14 cellular contexts compared by ENCODE assay signal in the genomic region with DNA sequence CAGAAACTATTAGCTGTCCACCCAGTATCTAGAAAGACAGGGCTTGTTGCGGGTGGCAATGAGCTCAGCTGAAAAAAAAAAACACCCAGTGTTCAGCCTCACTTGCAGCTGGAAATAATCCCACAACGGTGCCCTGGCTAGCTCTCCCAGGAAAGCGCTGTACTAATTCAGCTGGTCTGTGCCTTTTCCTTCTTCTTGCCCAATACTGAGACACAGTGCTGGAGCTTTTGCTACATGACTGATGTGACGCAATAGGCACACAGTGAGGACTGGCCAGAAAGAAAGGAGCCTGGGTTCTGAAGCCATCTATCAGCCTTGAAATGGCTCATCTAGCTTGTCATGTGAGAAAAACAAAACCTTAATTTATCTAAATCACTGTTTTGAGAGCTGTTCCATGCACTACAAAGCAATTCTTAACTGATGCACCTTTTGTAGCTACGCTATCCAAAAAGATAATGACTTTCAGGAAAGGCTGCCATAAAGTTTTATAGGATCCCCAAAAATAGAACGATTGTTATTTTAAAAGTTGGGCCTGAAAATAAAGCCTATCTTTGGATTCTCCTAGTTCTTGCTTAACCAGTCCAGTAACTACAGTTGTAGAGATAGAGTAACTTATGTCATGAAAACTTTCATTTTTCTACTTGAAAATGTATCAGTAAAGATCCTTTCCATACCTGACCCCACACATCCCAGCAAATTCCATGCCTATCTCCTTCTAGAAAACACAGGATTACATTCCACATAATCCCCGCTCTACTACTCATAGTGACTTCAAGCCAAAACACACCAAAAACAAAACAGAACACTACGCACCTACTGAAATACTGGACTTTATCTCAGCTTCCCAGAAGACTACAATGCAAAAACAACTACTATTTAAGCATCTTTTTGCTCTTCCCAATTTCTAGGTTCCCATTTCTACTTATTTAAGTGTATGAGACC. TPM values are rescaled to one million over a fixed set of nuclear protein-coding genes. Genes with fewer than 3 reads are reported as not detected.
A peak's percentile ranks its signal among the peaks of the same experiment; 100 is the strongest.
DNase-seq lines count a peak whose midpoint lies in the region; ATAC-seq and TF ChIP-seq lines count a peak whose summit lies in the region.
"Had no signal": no experiment of that assay in that cellular context is flagged by ENCODE, and none has a peak within 500 bp of the region (broad histone marks: within the 10 kb centered on the region; RNA-seq: fewer than 3 reads in every experiment).

No MANE protein-coding gene starts in this region.

- no peaks in the 10 kb centered on the region for H3K9me3 Mint-ChIP-seq in activated naive CD8-positive, alpha-beta T cell treated with anti-CD3 and anti-CD28 coated beads, Interleukin-2, amount 50 U/mL, for 24 hours

- peaks cover 19 to 27% of the 10 kb centered on the region in 2 experiments for H3K4me1 ChIP-seq in neutrophil (ENCODE audit: control insufficient read depth in 1 of 2, insufficient read depth in 1 of 2, low read depth in 1 of 2, low read length in 1 of 2)
- H3K4me1 ChIP-seq in colonic mucosa: no peaks in the 10 kb centered on the region

- no peak overlapping the region for H3K4me3 Mint-ChIP-seq in activated naive CD8-positive, alpha-beta T cell treated with anti-CD3 and anti-CD28 coated beads, Interleukin-2, amount 50 U/mL, for 24 hours

- H3K36me3 ChIP-seq in neutrophil: peaks cover 64% of the 10 kb centered on the region
- H3K36me3 ChIP-seq in colonic mucosa: no peaks in the 10 kb centered on the region

- H3K27ac ChIP-seq in neutrophil (peak overlapping the region; percentile 76), colonic mucosa (no peak overlapping the region)

- H3K27me3 ChIP-seq in neutrophil: no peaks in the 10 kb centered on the region
- no peaks in the 10 kb centered on the region for H3K27me3 ChIP-seq in colonic mucosa

- TF ChIP-seq CTCF in AG09309 (IDR thresholded peaks at IDR 0.05; ENCODE audit: control insufficient read depth, insufficient read depth, low read depth, low read length, missing control alignments): no peak
- no peak for TF ChIP-seq CTCF in fibroblast of pulmonary artery (IDR thresholded peaks at IDR 0.05; ENCODE audit: low read length, missing control alignments)
- TF ChIP-seq CTCF in neutrophil (IDR thresholded peaks at IDR 0.05): no peak
- no peak for TF ChIP-seq CTCF in colonic mucosa (IDR thresholded peaks at IDR 0.05)

- peaks cover 20% of the 10 kb centered on the region for H3K36me3 Mint-ChIP-seq in activated naive CD8-positive, alpha-beta T cell treated with anti-CD3 and anti-CD28 coated beads, Interleukin-2, amount 50 U/mL, for 24 hours (ENCODE audit: low read depth)

- ATAC-seq in GM21390 (IDR thresholded peaks at IDR 0.05; ENCODE audit: unreplicated experiment): no peak
- no peak for ATAC-seq in activated naive CD8-positive, alpha-beta T cell treated with anti-CD3 and anti-CD28 coated beads, Interleukin-2, amount 50 U/mL, for 24 hours
- ATAC-seq: stimulated activated naive CD8-positive, alpha-beta T cell treated with anti-CD3 and anti-CD28 coated beads, Interleukin-15, Interleukin-2, amounts not matched to agents 100 U/mL and 50 U/mL, for 24 hours had no signal

- H3K27ac Mint-ChIP-seq in activated naive CD8-positive, alpha-beta T cell treated with anti-CD3 and anti-CD28 coated beads, Interleukin-2, amount 50 U/mL, for 24 hours: no peak overlapping the region

- intact Hi-C loops in colonic mucosa (cut with DNase I): no loop called here

- no peaks in the 10 kb centered on the region for H3K9me3 ChIP-seq in neutrophil
- no peaks in the 10 kb centered on the region for H3K9me3 ChIP-seq in colonic mucosa

- H3K4me3 ChIP-seq in AG09309 (ENCODE audit: control insufficient read depth, low read depth, low read length) (no peak overlapping the region), fibroblast of pulmonary artery (replicated peaks; ENCODE audit: low read depth, low read length) (no peak overlapping the region), neutrophil (ENCODE audit: low read depth in 1 of 2, low read length in 1 of 2) (no peak overlapping the region), colonic mucosa (no peak overlapping the region)
- H3K4me3 ChIP-seq: skin epidermis had no signal

- H3K9ac ChIP-seq in colonic mucosa (ENCODE audit: low read depth in 2 of 2, low read length in 2 of 2): no peak overlapping the region

- H3K27me3 Mint-ChIP-seq in activated naive CD8-positive, alpha-beta T cell treated with anti-CD3 and anti-CD28 coated beads, Interleukin-2, amount 50 U/mL, for 24 hours: no peaks in the 10 kb centered on the region

- no peaks in the 10 kb centered on the region for H3K4me1 Mint-ChIP-seq in activated naive CD8-positive, alpha-beta T cell treated with anti-CD3 and anti-CD28 coated beads, Interleukin-2, amount 50 U/mL, for 24 hours

- DNase-seq in AG09309 (ENCODE audit: low read depth) (peak; percentile 71), NOMO-1 treated with DMSO at 0.1 percent for 48 hours (lab: John Stamatoyannopoulos, UW; ENCODE audit: unreplicated experiment) (peak; percentile 56), fibroblast of pulmonary artery (ENCODE audit: low read depth) (peak; percentile 81), colonic mucosa (no peak), SK-N-DZ (ENCODE audit: low spot score) (no peak)
- DNase-seq in activated naive CD8-positive, alpha-beta T cell treated with anti-CD3 and anti-CD28 coated beads, Interleukin-2, amount 50 U/mL, for 24 hours: no peak
- DNase-seq: COR-L47; glutamatergic neuron; NCI-H1105 treated with DMSO at 0.1 percent for 48 hours; stimulated activated naive CD8-positive, alpha-beta T cell treated with anti-CD3 and anti-CD28 coated beads, Interleukin-15, Interleukin-2, amounts not matched to agents 100 U/mL and 50 U/mL, for 24 hours; T-helper 1 cell had no signal

RNA-seq across cellular contexts. Expression of gene KIDINS220, which starts 15.9 kb away (rescaled TPM):
- 10 to 100 TPM; 37.1 to 51.0 TPM for total RNA-seq in colonic mucosa
- 25.7 and 29.5 TPM in 2 replicates for polyA plus RNA-seq in SK-N-DZ (2014; cell fraction: cytosol; rRNA removed)
- 28.2 and 34.4 TPM in 2 replicates for polyA plus RNA-seq in SK-N-DZ (2014; cell fraction: nucleus; rRNA removed)

Comparison
In these comparisons a context has a peak if more than half of its experiments do, and no peak if none do; other contexts are left out.
1. DNase-seq: peak in AG09309 (single experiment), NOMO-1 treated with DMSO at 0.1 percent for 48 hours (single experiment) and fibroblast of pulmonary artery (single experiment); none in colonic mucosa (single experiment), SK-N-DZ (single experiment) and activated naive CD8-positive, alpha-beta T cell treated with anti-CD3 and anti-CD28 coated beads, Interleukin-2, amount 50 U/mL, for 24 hours (single experiment).